In the genomic region with DNA sequence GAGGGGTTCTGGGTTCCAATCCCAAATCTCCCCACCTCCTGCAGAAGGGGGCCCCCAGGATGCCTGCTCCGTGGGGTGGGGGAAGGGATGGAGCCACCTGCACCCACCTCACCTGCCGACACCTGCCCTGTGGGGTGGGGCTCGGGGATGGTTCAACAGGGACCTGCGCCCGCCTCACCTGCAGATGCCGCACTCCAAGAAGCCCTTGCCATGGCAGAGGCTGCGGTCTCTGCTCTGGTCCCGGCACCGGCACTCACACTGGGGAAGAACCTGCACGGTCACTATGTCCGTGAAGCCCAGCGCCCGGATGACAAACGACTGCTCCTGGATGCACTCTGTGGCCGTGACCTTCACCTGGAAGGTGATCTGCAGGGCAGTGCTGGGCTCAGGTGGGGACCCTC, we compare ENCODE assay signal across 16 cellular contexts. TPM values are rescaled to one million over a fixed set of nuclear protein-coding genes. Genes with fewer than 3 reads are reported as not detected.
"Had no signal": no experiment of that assay in that cellular context is flagged by ENCODE, and none has a peak within 500 bp of the region (broad histone marks: within the 10 kb centered on the region; RNA-seq: fewer than 3 reads in every experiment).

No MANE protein-coding gene starts in this region.

- H3K36me3 ChIP-seq: tibial nerve had no signal

- DNase-seq: activated B cell treated with CpG ODN at 0.5 μM for 24 hours; activated CD4-positive, alpha-beta memory T cell treated with anti-CD3 and anti-CD28 coated beads for 36 hours; activated CD4-positive, alpha-beta T cell treated with anti-CD3 and anti-CD28 coated beads for 4 hours; activated T-cell treated with anti-CD3 and anti-CD28 coated beads for 4 hours; amniotic stem cell; foreskin melanocyte; kidney glomerular epithelial cell; occipital lobe; retina; T-cell had no signal

- H3K9me3 Mint-ChIP-seq: activated B cell treated with CpG ODN at 0.5 μM for 24 hours; activated CD4-positive, alpha-beta memory T cell treated with anti-CD3 and anti-CD28 coated beads for 36 hours; activated T-helper 1 cell treated with anti-CD3 and anti-CD28 coated beads, Interleukin-12 subunit alpha, Interleukin-12 subunit beta, Interleukin-2, Interleukin-4 antibody, amounts not matched to agents 30 ng/mL and 10 ng/mL and 1 ng/mL, durations not matched to agents 14 hours and 24 hours and 36 hours; natural killer cell treated with Interleukin-12 subunit alpha and Interleukin-12 subunit beta and Interleukin-15 and Interleukin-18, amount 100 ng/mL, for 72 hours; stimulated activated naive CD8-positive, alpha-beta T cell treated with anti-CD3 and anti-CD28 coated beads, Interleukin-15, Interleukin-2, amounts not matched to agents 100 ng/mL and 50 ng/mL, for 24 hours; T-cell had no signal

- H3K4me1 ChIP-seq: tibial nerve had no signal

- H3K27me3 Mint-ChIP-seq: activated B cell treated with CpG ODN at 0.5 μM for 24 hours; activated CD4-positive, alpha-beta memory T cell treated with anti-CD3 and anti-CD28 coated beads for 36 hours; activated naive CD8-positive, alpha-beta T cell; natural killer cell treated with Interleukin-12 subunit alpha and Interleukin-12 subunit beta and Interleukin-15 and Interleukin-18, amount 100 ng/mL, for 72 hours; stimulated activated naive CD8-positive, alpha-beta T cell treated with anti-CD3 and anti-CD28 coated beads, Interleukin-15, Interleukin-2, amounts not matched to agents 100 ng/mL and 50 ng/mL, for 24 hours; T-cell had no signal

- H3K27me3 ChIP-seq: tibial nerve had no signal

- ATAC-seq: natural killer cell treated with Interleukin-12 subunit alpha and Interleukin-12 subunit beta and Interleukin-15 and Interleukin-18, amount 100 ng/mL, for 72 hours; T-cell had no signal

- H3K27ac ChIP-seq: tibial nerve had no signal

- H3K27ac Mint-ChIP-seq: activated B cell treated with CpG ODN at 0.5 μM for 24 hours; activated CD4-positive, alpha-beta memory T cell treated with anti-CD3 and anti-CD28 coated beads for 36 hours; activated naive CD8-positive, alpha-beta T cell; activated T-helper 1 cell treated with anti-CD3 and anti-CD28 coated beads, Interleukin-12 subunit alpha, Interleukin-12 subunit beta, Interleukin-2, Interleukin-4 antibody, amounts not matched to agents 30 ng/mL and 10 ng/mL and 1 ng/mL, durations not matched to agents 14 hours and 24 hours and 36 hours; stimulated activated naive CD8-positive, alpha-beta T cell treated with anti-CD3 and anti-CD28 coated beads, Interleukin-15, Interleukin-2, amounts not matched to agents 100 ng/mL and 50 ng/mL, for 24 hours had no signal

- H3K36me3 Mint-ChIP-seq: activated naive CD8-positive, alpha-beta T cell; natural killer cell treated with Interleukin-12 subunit alpha and Interleukin-12 subunit beta and Interleukin-15 and Interleukin-18, amount 100 ng/mL, for 72 hours had no signal

- H3K4me3 Mint-ChIP-seq: activated B cell treated with CpG ODN at 0.5 μM for 24 hours; activated CD4-positive, alpha-beta memory T cell treated with anti-CD3 and anti-CD28 coated beads for 36 hours; activated naive CD8-positive, alpha-beta T cell; activated T-helper 1 cell treated with anti-CD3 and anti-CD28 coated beads, Interleukin-12 subunit alpha, Interleukin-12 subunit beta, Interleukin-2, Interleukin-4 antibody, amounts not matched to agents 30 ng/mL and 10 ng/mL and 1 ng/mL, durations not matched to agents 14 hours and 24 hours and 36 hours; natural killer cell treated with Interleukin-12 subunit alpha and Interleukin-12 subunit beta and Interleukin-15 and Interleukin-18, amount 100 ng/mL, for 72 hours; stimulated activated naive CD8-positive, alpha-beta T cell treated with anti-CD3 and anti-CD28 coated beads, Interleukin-15, Interleukin-2, amounts not matched to agents 100 ng/mL and 50 ng/mL, for 24 hours; T-cell had no signal

- H3K4me3 ChIP-seq: tibial nerve had no signal

- H3K9me3 ChIP-seq: tibial nerve had no signal

RNA-seq across cellular contexts. Expression of gene ITGB2, which starts 29.1 kb away (rescaled TPM):
- total RNA-seq: fibroblast of lung had no signal
